Comparison of ENCODE assay signal across 11 cellular contexts in the genomic region with DNA sequence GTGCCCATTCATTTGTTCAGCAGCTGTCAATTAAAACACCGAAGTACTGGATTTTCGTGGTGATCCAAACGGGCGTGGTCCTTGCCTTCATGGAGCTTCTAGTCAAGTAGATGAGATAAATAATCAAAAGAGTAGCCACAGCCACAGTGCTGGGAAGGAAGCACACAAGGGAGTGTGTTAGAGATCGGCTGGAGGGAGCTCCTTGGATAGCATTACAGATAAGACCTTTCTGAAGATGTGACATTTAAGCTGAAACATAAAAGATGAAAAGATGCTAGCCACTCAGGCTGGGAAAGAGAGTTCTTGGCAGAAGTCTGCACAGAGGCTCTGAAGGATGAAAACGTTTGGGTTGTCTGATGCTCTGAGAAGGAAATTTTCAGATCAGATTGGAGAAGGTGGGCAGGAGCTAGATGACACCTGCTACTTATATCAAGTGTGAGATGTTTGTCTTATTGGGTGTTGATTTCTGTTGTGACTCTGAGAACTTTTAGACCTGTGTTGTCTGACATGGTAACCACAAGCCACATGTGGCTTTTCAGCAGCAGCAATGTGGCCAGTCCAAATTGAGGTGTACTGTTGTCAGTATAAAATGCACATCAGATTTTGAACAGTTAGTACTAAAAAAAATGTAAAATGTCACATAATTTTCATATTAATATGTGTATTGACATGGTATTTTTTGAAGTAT.
DNase-seq lines count a peak whose midpoint lies in the region; ATAC-seq and TF ChIP-seq lines count a peak whose summit lies in the region.
"Had no signal": no experiment of that assay in that cellular context is flagged by ENCODE, and none has a peak within 500 bp of the region (broad histone marks: within the 10 kb centered on the region; RNA-seq: fewer than 3 reads in every experiment).

No MANE protein-coding gene starts in this region.

- H3K4me2 ChIP-seq in DND-41 (ENCODE audit: insufficient read depth, low read length) = no peak overlapping the region

- in situ Hi-C loops in brain microvascular endothelial cell (cut with HindIII; ENCODE audit: low pct_ligation_motif_present, low sequenced_read_pairs) = no loop called here
- in situ Hi-C loops in KBM-7 (cut with MboI; ENCODE audit: low pct_unique_long_range_greater_than_20kb, low sequenced_read_pairs) = no loop called here

- H3K4me3 ChIP-seq in DND-41 (ENCODE audit: low read depth in 1 of 2, low read length in 2 of 2) (no peak overlapping the region), brain microvascular endothelial cell (ENCODE audit: low read depth, low read length) (no peak overlapping the region)
- H3K4me3 ChIP-seq in Jurkat, Clone E6-1 (ENCODE audit: low read length) = no peak overlapping the region

- peaks cover 33% of the 10 kb centered on the region for H3K4me1 ChIP-seq in DND-41 (ENCODE audit: insufficient read depth, low read length)

- no peak overlapping the region; the same call in 1 of the 2 replicates for H3K27ac ChIP-seq in DND-41 (ENCODE audit: low read length)
- H3K27ac ChIP-seq in brain microvascular endothelial cell = no peak overlapping the region
- H3K27ac ChIP-seq: C4-2B had no signal

- DNase-seq in DND-41 (peak; percentile 59), myocyte (ENCODE audit: low read depth) (peak; percentile 75), brain microvascular endothelial cell (no peak), NCI-H748 treated with DMSO at 0.1 percent for 48 hours (lab: John Stamatoyannopoulos, UW) (no peak), hepatic stellate cell (ENCODE audit: low spot score) (no peak), KBM-7 (no peak)
- peak; percentile 66 for DNase-seq in Jurkat, Clone E6-1 (ENCODE audit: low read depth, low spot score)
- DNase-seq: activated CD4-positive, alpha-beta T cell treated with anti-CD3 and anti-CD28 coated beads for 1 hour; NCI-H2081 treated with DMSO at 0.1 percent for 48 hours had no signal

- no peaks in the 10 kb centered on the region for H3K27me3 ChIP-seq in DND-41 (ENCODE audit: insufficient read depth, low read length, poor library complexity)
- no peaks in the 10 kb centered on the region for H3K27me3 ChIP-seq in brain microvascular endothelial cell (replicated peaks)

- H4K20me1 ChIP-seq in DND-41 (ENCODE audit: insufficient read depth, low read length) = no peaks in the 10 kb centered on the region

- H3K36me3 ChIP-seq in DND-41 (ENCODE audit: insufficient read depth, low read length) = no peaks in the 10 kb centered on the region
- H3K36me3 ChIP-seq in brain microvascular endothelial cell (replicated peaks) = no peaks in the 10 kb centered on the region

- H3K79me2 ChIP-seq in DND-41 (ENCODE audit: insufficient read depth, low read length) = no peaks in the 10 kb centered on the region

- no peak overlapping the region for H3K9ac ChIP-seq in DND-41 (ENCODE audit: low read depth, low read length)

- no peak for TF ChIP-seq CTCF in DND-41 (IDR thresholded peaks at IDR 0.05; ENCODE audit: borderline replicate concordance, extremely low read depth, low read length, poor library complexity, severe bottlenecking)
- TF ChIP-seq CTCF in brain microvascular endothelial cell (IDR thresholded peaks at IDR 0.05; ENCODE audit: low read depth, low read length, missing control alignments) = no peak

- H3K9me3 ChIP-seq in DND-41 (ENCODE audit: insufficient read depth, low read length, severe bottlenecking) = no peaks in the 10 kb centered on the region

- H2AFZ ChIP-seq in DND-41 (ENCODE audit: low read depth, low read length) = no peak overlapping the region

- ATAC-seq in DND-41 (ENCODE audit: insufficient read depth, low read depth) = peak; percentile 94
- ATAC-seq in GM21423 (IDR thresholded peaks at IDR 0.05; ENCODE audit: unreplicated experiment) = peak; percentile 66

Comparison
In these comparisons a context has a peak if more than half of its experiments do, and no peak if none do; other contexts are left out.
1. DNase-seq: peak in DND-41 (single experiment), Jurkat, Clone E6-1 (single experiment) and myocyte (single experiment); none in brain microvascular endothelial cell (single experiment), NCI-H748 treated with DMSO at 0.1 percent for 48 hours (single experiment), hepatic stellate cell (single experiment) and KBM-7 (single experiment).